1 cellular context compared by ENCODE assay signal in genomic region chr11:96472085-96472484, GRCh38.
TF ChIP-seq lines count a peak whose summit lies in the region.

No MANE protein-coding gene starts in this region.

TF ChIP-seq in GM23338, 12 proteins besides CTCF, POLR2A, EP300 and RAD21 (continued from another document):
- TF ChIP-seq ZNF462 (CRISPR knock-in tag; IDR thresholded peaks at IDR 0.05) (no peak), ZNF114 (CRISPR knock-in tag; IDR thresholded peaks at IDR 0.05) (no peak), NANOG (IDR thresholded peaks at IDR 0.05; ENCODE audit: borderline replicate concordance) (no peak), STAT1 (IDR thresholded peaks at IDR 0.05; ENCODE audit: unreplicated experiment) (no peak), POLR2AphosphoS5 (IDR thresholded peaks at IDR 0.05; ENCODE audit: low read depth) (no peak), ETS1 (IDR thresholded peaks at IDR 0.05) (no peak), EZH2 (IDR thresholded peaks at IDR 0.05; ENCODE audit: low read depth, unreplicated experiment) (no peak), REST (IDR thresholded peaks at IDR 0.05; ENCODE audit: unreplicated experiment) (no peak), ZNF331 (CRISPR knock-in tag; IDR thresholded peaks at IDR 0.05; ENCODE audit: low read depth) (no peak)
TF ChIP-seq in GM23338: peak in this region for 0.
